In genomic region chr15:68618339-68619302, GRCh38 we compare ENCODE assay signal across 11 cellular contexts. TPM values are rescaled to one million over a fixed set of nuclear protein-coding genes. Genes with fewer than 3 reads are reported as not detected.
A peak's percentile ranks its signal among the peaks of the same experiment; 100 is the strongest.
DNase-seq lines count a peak whose midpoint lies in the region; ATAC-seq, FAIRE-seq and TF ChIP-seq lines count a peak whose summit lies in the region.
"Had no signal": no experiment of that assay in that cellular context is flagged by ENCODE, and none has a peak within 500 bp of the region (broad histone marks: within the 10 kb centered on the region; RNA-seq: fewer than 3 reads in every experiment).

No MANE protein-coding gene starts in this region.

- H3K27me3 ChIP-seq in heart right ventricle (no peaks in the 10 kb centered on the region), Peyer's patch (no peaks in the 10 kb centered on the region)

- ATAC-seq in A549 = no peak; a peak in 2 of 6 replicates
- ATAC-seq in heart right ventricle = no peak
- ATAC-seq in HG03097 (IDR thresholded peaks at IDR 0.05; ENCODE audit: low FRiP score, unreplicated experiment) = no peak
- no peak for ATAC-seq in HG02970 (IDR thresholded peaks at IDR 0.05; ENCODE audit: low FRiP score, unreplicated experiment)
- ATAC-seq in HG02610 (IDR thresholded peaks at IDR 0.05; ENCODE audit: unreplicated experiment) = no peak
- ATAC-seq: CD8-positive, alpha-beta T cell had no signal

- H3K36me3 ChIP-seq in HEK293 (ENCODE audit: control insufficient read depth in 2 of 2, insufficient read depth in 1 of 2, low read length in 2 of 2) = no peaks in the 10 kb centered on the region
- no peaks in the 10 kb centered on the region for H3K36me3 ChIP-seq in heart right ventricle
- H3K36me3 ChIP-seq in Peyer's patch = no peaks in the 10 kb centered on the region

- H3K27ac ChIP-seq in A549 (no peak overlapping the region), HEK293 (ENCODE audit: extremely low read depth, low read depth, low read length) (no peak overlapping the region), heart right ventricle (peak overlapping the region in 8 of 10 donors; percentile 0 to 54 (median 26)), Peyer's patch (peak overlapping the region in 1 of 4 donors; percentile 27)

- TF ChIP-seq EP300 in A549 (IDR thresholded peaks at IDR 0.05) = no peak

- POLR2A ChIA-PET in A549 (lab: Yijun Ruan, JAX) (no interaction called here), HEK293 (lab: Yijun Ruan, JAX) (no interaction called here)

- no peak for TF ChIP-seq RAD21 in A549 (conservative IDR thresholded peaks at IDR 0.05 in 1 of 2, IDR thresholded peaks at IDR 0.05 in 1 of 2)

- TF ChIP-seq CTCF in A549 (IDR thresholded peaks at IDR 0.05) (no peak), HEK293 (tag by site-specific recombination; IDR thresholded peaks at IDR 0.05) (no peak), heart right ventricle (IDR thresholded peaks at IDR 0.05) (no peak), Peyer's patch (IDR thresholded peaks at IDR 0.05) (no peak)

- H3K4me2 ChIP-seq in A549 = no peak overlapping the region

- CTCF ChIA-PET in A549 (lab: Yijun Ruan, JAX) = interaction anchor here (0.7 to 1.6 kb wide), 6 partner anchors 14 to 415 kb away, joined by 3 to 5 read pairs (median 4); no protein-coding TSS in a partner anchor
- CTCF ChIA-PET in HEK293 (lab: Yijun Ruan, JAX) = interaction anchor here (0.6 kb wide), 1 partner anchor 10 kb away, joined by 3 read pairs; no protein-coding TSS in a partner anchor

- no peak for TF ChIP-seq POLR2A in A549 (IDR thresholded peaks at IDR 0.05; ENCODE audit: low read length)
- no peak for TF ChIP-seq POLR2A in Peyer's patch (IDR thresholded peaks at IDR 0.05)

- FAIRE-seq in A549 (lab: Jason Lieb, UNC) = no peak
- FAIRE-seq: colon had no signal

- H3K4me3 ChIP-seq in A549 (no peak overlapping the region), HEK293 (ENCODE audit: low read depth, low read length) (no peak overlapping the region), heart right ventricle (no peak overlapping the region), Peyer's patch (no peak overlapping the region)

- DNase-seq in A549 (ENCODE audit: low read depth in 1 of 2, low spot score in 1 of 2) = no peak
- DNase-seq in SKM-1 (lab: John Stamatoyannopoulos, UW; ENCODE audit: unreplicated experiment) = peak; percentile 29
- DNase-seq in heart right ventricle = no peak
- DNase-seq in Peyer's patch = no peak
- DNase-seq: CD8-positive, alpha-beta T cell; NCI-H510A had no signal

- WGBS in A549 (ENCODE audit: missing lambda C conversion rate) = 75% methylated on average over 7 of the region's 7 CpGs
- 70 to 76% methylated on average over 7 of the region's 7 CpGs for WGBS in heart right ventricle, 2 donors

- intact Hi-C loops in heart right ventricle (cut with DNase I) = no loop called here

- 0 out of 3 replicates have a peak, but pooled peaks cover 3% of the 10 kb centered on the region for H3K4me1 ChIP-seq in A549
- H3K4me1 ChIP-seq in HEK293 (ENCODE audit: control insufficient read depth, insufficient read depth, low read length) = peaks cover 16% of the 10 kb centered on the region
- H3K4me1 ChIP-seq in heart right ventricle = peaks cover 4 to 82% (median 45%) of the 10 kb centered on the region in 9 donors
- peaks cover 0 to 7% (median 0%) of the 10 kb centered on the region in 4 donors for H3K4me1 ChIP-seq in Peyer's patch

- no peaks in the 10 kb centered on the region for H3K9me3 ChIP-seq in A549
- H3K9me3 ChIP-seq in HEK293 (ENCODE audit: control insufficient read depth, insufficient read depth, low read depth, low read length) = no peaks in the 10 kb centered on the region
- H3K9me3 ChIP-seq in heart right ventricle = no peaks in the 10 kb centered on the region
- H3K9me3 ChIP-seq in Peyer's patch = no peaks in the 10 kb centered on the region

TF ChIP-seq in A549, 52 proteins besides CTCF, POLR2A, EP300 and RAD21:
- TF ChIP-seq FOSL2 (IDR thresholded peaks at IDR 0.05) (no peak), FOSL2 (CRISPR knock-in tag; IDR thresholded peaks at IDR 0.05) (0 out of 2 replicates have a peak, but pooled peaks have one; percentile 4), GATA3 (IDR thresholded peaks at IDR 0.05; ENCODE audit: borderline replicate concordance) (no peak)

TF ChIP-seq in HEK293, 187 proteins besides CTCF, POLR2A, EP300 and RAD21:
- peak; percentile 7; the same call in 1 of the 2 replicates for TF ChIP-seq OSR2 (tag by site-specific recombination; IDR thresholded peaks at IDR 0.05)
- no peak for TF ChIP-seq PATZ1 (tag by site-specific recombination; IDR thresholded peaks at IDR 0.05)
- TF ChIP-seq ATF2 (tag by site-specific recombination; IDR thresholded peaks at IDR 0.05; ENCODE audit: low read depth) = peak; percentile 75
- TF ChIP-seq GFI1B (tag by site-specific recombination; IDR thresholded peaks at IDR 0.05) = peak; percentile 70
- TF ChIP-seq SCRT2 (tag by site-specific recombination; IDR thresholded peaks at IDR 0.05) = 0 out of 2 replicates have a peak, but pooled peaks have one; percentile 34
- TF ChIP-seq ZNF660 (tag by site-specific recombination; IDR thresholded peaks at IDR 0.05) = no peak
- no peak for TF ChIP-seq ZNF37A (tag by site-specific recombination; IDR thresholded peaks at IDR 0.05)
- TF ChIP-seq SCRT1 (tag by site-specific recombination; IDR thresholded peaks at IDR 0.05; ENCODE audit: borderline replicate concordance) = peak; percentile 9; the same call in 1 of the 2 replicates

RNA-seq across cellular contexts. Expression of gene CORO2B, which starts 39.8 kb away (rescaled TPM):
- 2.0 and 2.4 TPM in 2 replicates for polyA plus RNA-seq in A549 (2011; rRNA removed)
- polyA plus RNA-seq in A549 (2012; cell fraction: cytosol; rRNA removed) = 1.3 and 1.7 TPM in 2 replicates
- 1.5 and 1.8 TPM in 2 replicates for polyA plus RNA-seq in A549 (2012; cell fraction: nucleus; rRNA removed)
- 1.8 to 2.4 TPM (median 2.3 TPM) in 3 replicates for polyA plus RNA-seq in A549 (2017; fragmentation: RNase III; extraction: RNeasy Plus Mini Kit Qiagen cat#74134 plus additional on column Dnase treatment)
- 1.9 and 2.6 TPM in 2 replicates for polyA minus RNA-seq in A549 (2011; rRNA and poly(A)+ RNA removed)
- 1 to 10 TPM; 2.6 to 8.1 (median 4.5) TPM for total RNA-seq in heart right ventricle
- 1 to 10 TPM; 7.1 to 7.6 TPM for polyA plus RNA-seq in heart right ventricle
- total RNA-seq in Peyer's patch = 1 to 10 TPM in 3 of 4 donors, under 1 TPM in 1; 0.70 to 9.1 (median 1.7) TPM

Comparison
In these comparisons a context has a peak if more than half of its experiments do, and no peak if none do; other contexts are left out.
1. H3K27ac ChIP-seq: peak in heart right ventricle (8 of 10); none in A549 (0 of 2) and HEK293 (single experiment).